Comparison of ENCODE assay signal across 8 cellular contexts in the genomic region with DNA sequence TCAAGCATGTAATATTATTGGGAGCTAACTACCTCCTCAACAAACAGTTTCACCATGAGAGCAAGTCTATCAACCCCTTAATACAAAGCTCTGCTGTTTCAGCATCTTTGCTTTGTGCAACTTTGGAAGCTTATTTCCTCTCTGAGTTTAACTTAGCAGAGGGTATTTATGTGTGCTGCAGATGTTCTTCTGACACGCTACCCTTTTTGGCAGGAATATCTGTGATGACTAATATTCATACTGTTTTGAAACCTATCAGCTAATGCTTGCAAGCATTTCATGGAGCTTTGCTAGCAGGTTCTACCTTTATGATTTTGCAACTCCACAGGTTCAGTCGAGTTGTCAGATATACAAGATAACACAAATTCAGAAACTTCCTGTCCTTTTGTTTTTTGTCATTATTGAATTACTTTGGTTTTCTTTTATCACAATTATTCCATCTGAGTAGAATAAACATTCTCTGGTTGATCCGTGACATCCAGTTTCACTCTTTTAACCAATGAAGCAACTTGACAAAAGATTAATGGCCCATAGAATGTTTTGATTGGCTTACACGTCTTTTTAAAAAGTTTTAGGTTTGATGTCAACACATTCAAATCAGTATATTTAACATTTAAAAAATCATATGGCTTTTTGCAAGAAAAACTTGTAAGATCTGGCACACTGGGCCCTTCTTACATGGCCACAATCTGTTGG. TPM values are rescaled to one million over a fixed set of nuclear protein-coding genes. Genes with fewer than 3 reads are reported as not detected.
DNase-seq lines count a peak whose midpoint lies in the region; ATAC-seq and TF ChIP-seq lines count a peak whose summit lies in the region.

No MANE protein-coding gene starts in this region.

- peak overlapping the region; percentile 98 for H3K4me3 Mint-ChIP-seq in activated T-helper 17 cell treated with anti-CD3 and anti-CD28 coated beads, Interleukin-2, amount 50 U/mL, for 72 hours
- peak overlapping the region in 2 of 3 experiments; percentile 25 to 52 for H3K4me3 Mint-ChIP-seq in nephron

- no peak for TF ChIP-seq CTCF in nephron (IDR thresholded peaks at IDR 0.05; ENCODE audit: unreplicated experiment in 3 of 3)

- ATAC-seq in GM18511 (IDR thresholded peaks at IDR 0.05; ENCODE audit: unreplicated experiment) (peak; percentile 50), HG02870 (IDR thresholded peaks at IDR 0.05; ENCODE audit: unreplicated experiment) (peak; percentile 40)
- no peak for ATAC-seq in activated T-helper 17 cell treated with anti-CD3 and anti-CD28 coated beads, Interleukin-2, amount 50 U/mL, for 72 hours (replicated peaks)

- no peaks in the 10 kb centered on the region for H3K36me3 Mint-ChIP-seq in activated T-helper 17 cell treated with anti-CD3 and anti-CD28 coated beads, Interleukin-2, amount 50 U/mL, for 72 hours (ENCODE audit: low read depth)
- no peaks in the 10 kb centered on the region for H3K36me3 Mint-ChIP-seq in nephron (ENCODE audit: low read depth)

- peak overlapping the region; percentile 94 for H3K27ac Mint-ChIP-seq in activated T-helper 17 cell treated with anti-CD3 and anti-CD28 coated beads, Interleukin-2, amount 50 U/mL, for 72 hours
- peak overlapping the region; percentile 10 to 59 (median 17) for H3K27ac Mint-ChIP-seq in nephron

- H3K4me1 Mint-ChIP-seq in activated T-helper 17 cell treated with anti-CD3 and anti-CD28 coated beads, Interleukin-2, amount 50 U/mL, for 72 hours: peaks cover 35% of the 10 kb centered on the region
- peaks cover 26% of the 10 kb centered on the region for H3K4me1 Mint-ChIP-seq in nephron

- DNase-seq in SK-N-DZ (ENCODE audit: low spot score) (no peak), retina (no peak), LoVo (ENCODE audit: low spot score) (no peak), putamen (ENCODE audit: low spot score) (no peak)

- H3K9me3 Mint-ChIP-seq in activated T-helper 17 cell treated with anti-CD3 and anti-CD28 coated beads, Interleukin-2, amount 50 U/mL, for 72 hours: no peaks in the 10 kb centered on the region
- no peaks in the 10 kb centered on the region for H3K9me3 Mint-ChIP-seq in nephron

- no peaks in the 10 kb centered on the region for H3K27me3 Mint-ChIP-seq in activated T-helper 17 cell treated with anti-CD3 and anti-CD28 coated beads, Interleukin-2, amount 50 U/mL, for 72 hours
- H3K27me3 Mint-ChIP-seq in nephron (ENCODE audit: low read depth): no peaks in the 10 kb centered on the region

RNA-seq across cellular contexts. Expression of a gene that starts 1.7 kb away (rescaled TPM):
- 10 to 100 TPM in 1 of 2 donors, 1 to 10 TPM in 1; 4.0 to 15.2 TPM for total RNA-seq in activated T-helper 17 cell treated with anti-CD3 and anti-CD28 coated beads, Interleukin-2, amount 50 U/mL, for 72 hours
- 1.2 and 3.3 TPM in 2 replicates for polyA plus RNA-seq in SK-N-DZ (2014; cell fraction: cytosol; rRNA removed)
- 0.14 and 5.7 TPM in 2 replicates for polyA plus RNA-seq in SK-N-DZ (2014; cell fraction: nucleus; rRNA removed)
